Comparison of ENCODE assay signal across 1 cellular context in genomic region chr2:39532933-39533332, GRCh38.
TF ChIP-seq lines count a peak whose summit lies in the region.

No MANE protein-coding gene starts in this region.

TF ChIP-seq in H1, 55 proteins besides CTCF, POLR2A, EP300 and RAD21:
- TF ChIP-seq MAX (IDR thresholded peaks at IDR 0.05) = no peak
- TF ChIP-seq TEAD4 (IDR thresholded peaks at IDR 0.05; ENCODE audit: low read depth, low read length) = no peak
- no peak for TF ChIP-seq SUZ12 (IDR thresholded peaks at IDR 0.05; ENCODE audit: low read length)
- no peak for TF ChIP-seq TBP (IDR thresholded peaks at IDR 0.05; ENCODE audit: low read depth, low read length)
- no peak for TF ChIP-seq SRF (IDR thresholded peaks at IDR 0.05; ENCODE audit: low read depth, low read length)
- TF ChIP-seq ZNF274 (IDR thresholded peaks at IDR 0.05; ENCODE audit: borderline replicate concordance, extremely low read depth, low read length) = no peak
- no peak for TF ChIP-seq RBBP5 (IDR thresholded peaks at IDR 0.05; ENCODE audit: borderline replicate concordance, low read depth, low read length)
